Comparison of ENCODE assay signal across 33 cellular contexts in the genomic region with DNA sequence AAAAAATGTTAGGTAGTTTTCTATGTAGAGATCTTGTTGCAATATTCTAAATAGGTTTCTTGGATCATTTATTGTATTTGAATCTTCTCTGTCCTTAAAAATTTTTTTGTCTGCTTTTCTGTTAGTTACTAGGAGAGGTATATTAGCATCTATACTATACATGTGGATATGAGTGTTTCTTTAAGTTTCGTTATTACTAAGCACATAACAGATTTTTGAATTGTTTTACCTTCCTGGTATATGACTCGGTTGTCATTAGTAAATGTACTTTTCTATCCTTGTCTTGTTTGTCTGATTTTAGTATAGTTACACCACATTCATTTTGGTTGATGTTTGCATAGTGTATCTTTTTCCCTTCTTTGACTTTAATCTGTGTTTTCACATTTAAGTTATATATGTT. TPM values are rescaled to one million over a fixed set of nuclear protein-coding genes. Genes with fewer than 3 reads are reported as not detected.
"Had no signal": no experiment of that assay in that cellular context is flagged by ENCODE, and none has a peak within 500 bp of the region (broad histone marks: within the 10 kb centered on the region; RNA-seq: fewer than 3 reads in every experiment).

No MANE protein-coding gene starts in this region.

- H3K4me1 ChIP-seq: colonic mucosa had no signal

- DNase-seq: activated CD4-positive, alpha-beta T cell treated with anti-CD3 and anti-CD28 coated beads for 1 hour; activated CD4-positive, alpha-beta T cell treated with anti-CD3 and anti-CD28 coated beads, Interleukin-2, amount 10 ng/mL, durations not matched to agents 24 days and 14 days; activated CD4-positive, alpha-beta T cell treated with anti-CD3 and anti-CD28 coated beads, Interleukin-2, amount 50 U/mL, for 48 hours; activated CD4-positive, CD25-positive, alpha-beta regulatory T cell; activated effector memory CD4-positive, alpha-beta T cell treated with anti-CD3 and anti-CD28 coated beads, Interleukin-2, amount 50 U/mL, for 16 hours; activated naive CD4-positive, alpha-beta T cell; activated T-cell treated with anti-CD3 and anti-CD28 coated beads, Interleukin-2, amount 50 U/mL, for 4 hours; amniotic stem cell; aorta; brain microvascular endothelial cell; central memory CD4-positive, alpha-beta T cell; colonic mucosa; Kasumi-1; KG1; MG63; NCI-H1048; NCI-H1105 treated with DMSO at 0.1 percent for 48 hours; NCI-H1436; NCI-H1694; NCI-H2029; NCI-H345; NCI-H524 treated with DMSO at 0.1 percent for 48 hours; PC-9; SIG-M5; SW 1271; T-helper 1 cell; T-helper 9 cell; WERI-Rb-1 had no signal

- H3K4me2 ChIP-seq: PC-9 had no signal

- H3K9me3 Mint-ChIP-seq: activated CD4-positive, alpha-beta T cell treated with anti-CD3 and anti-CD28 coated beads, Interleukin-2, amount 10 ng/mL, durations not matched to agents 24 days and 14 days; activated naive CD4-positive, alpha-beta T cell treated with anti-CD3 and anti-CD28 coated beads, Interleukin-2, amount 50 U/mL, for 24 hours; activated T-cell treated with anti-CD3 and anti-CD28 coated beads, Interleukin-2, amount 50 U/mL, for 4 hours had no signal

- H3K4me3 Mint-ChIP-seq: activated CD4-positive, alpha-beta T cell treated with anti-CD3 and anti-CD28 coated beads, Interleukin-2, amount 10 ng/mL, durations not matched to agents 24 days and 14 days; activated naive CD4-positive, alpha-beta T cell treated with anti-CD3 and anti-CD28 coated beads, Interleukin-2, amount 50 U/mL, for 24 hours; activated T-cell treated with anti-CD3 and anti-CD28 coated beads, Interleukin-2, amount 50 U/mL, for 4 hours had no signal

- H3K27ac ChIP-seq: brain microvascular endothelial cell, colonic mucosa, PC-9, RWPE1, WERI-Rb-1 had no signal

- H3K27me3 Mint-ChIP-seq: activated CD4-positive, alpha-beta T cell treated with anti-CD3 and anti-CD28 coated beads, Interleukin-2, amount 10 ng/mL, durations not matched to agents 24 days and 14 days; activated naive CD4-positive, alpha-beta T cell treated with anti-CD3 and anti-CD28 coated beads, Interleukin-2, amount 50 U/mL, for 24 hours had no signal

- ATAC-seq: activated T-cell treated with anti-CD3 and anti-CD28 coated beads, Interleukin-2, amount 50 U/mL, for 4 hours; Right ventricle myocardium inferior had no signal

- H3K4me1 Mint-ChIP-seq: activated naive CD4-positive, alpha-beta T cell treated with anti-CD3 and anti-CD28 coated beads, Interleukin-2, amount 50 U/mL, for 24 hours had no signal

- H3K27ac Mint-ChIP-seq: activated CD4-positive, alpha-beta T cell treated with anti-CD3 and anti-CD28 coated beads, Interleukin-2, amount 10 ng/mL, durations not matched to agents 24 days and 14 days; activated naive CD4-positive, alpha-beta T cell treated with anti-CD3 and anti-CD28 coated beads, Interleukin-2, amount 50 U/mL, for 24 hours had no signal

- H3K27me3 ChIP-seq: brain microvascular endothelial cell, colonic mucosa, MG63 had no signal

- FAIRE-seq: RCC 7860 had no signal

- H3K36me3 ChIP-seq: brain microvascular endothelial cell, colonic mucosa, MG63, WERI-Rb-1 had no signal

- H2AFZ ChIP-seq: PC-9 had no signal

- H3K9me3 ChIP-seq: colonic mucosa, MG63 had no signal

- H3K4me3 ChIP-seq: colonic mucosa, MG63, PC-9 had no signal

RNA-seq across cellular contexts. Expression of a gene that starts 46.4 kb away (rescaled TPM):
- total RNA-seq: OCI-LY7 had no signal
